19 cellular contexts compared by ENCODE assay signal in genomic region chr15:101438482-101439284, GRCh38. TPM values are rescaled to one million over a fixed set of nuclear protein-coding genes. Genes with fewer than 3 reads are reported as not detected.
DNase-seq lines count a peak whose midpoint lies in the region; ATAC-seq, FAIRE-seq and TF ChIP-seq lines count a peak whose summit lies in the region.
"Had no signal": no experiment of that assay in that cellular context is flagged by ENCODE, and none has a peak within 500 bp of the region (broad histone marks: within the 10 kb centered on the region; RNA-seq: fewer than 3 reads in every experiment).

No MANE protein-coding gene starts in this region.

- H3K4me2 ChIP-seq in A549 = peak overlapping the region; percentile 71
- H3K4me2 ChIP-seq in H9 (ENCODE audit: insufficient read depth, insufficient read length, low read length) = no peak overlapping the region

- no peak overlapping the region for H2BK12ac ChIP-seq in H9 (ENCODE audit: insufficient read length, low read depth, low read length)

- H3K4me3 Mint-ChIP-seq in osteocyte (ENCODE audit: unreplicated experiment) (no peak overlapping the region), H9 (no peak overlapping the region)
- no peak overlapping the region for H3K4me3 Mint-ChIP-seq in activated T-cell treated with anti-CD3 and anti-CD28 coated beads, Interleukin-2, amount 50 U/mL, for 24 hours
- H3K4me3 Mint-ChIP-seq: naive thymus-derived CD8-positive, alpha-beta T cell; stimulated activated naive CD8-positive, alpha-beta T cell treated with anti-CD3 and anti-CD28 coated beads, Interleukin-15, Interleukin-2, amounts not matched to agents 100 ng/mL and 50 ng/mL, for 24 hours had no signal

- intact Hi-C loops in left ventricle myocardium inferior (cut with micrococcal nuclease) = no loop called here

- no peaks in the 10 kb centered on the region for H3K79me2 ChIP-seq in H9 (ENCODE audit: insufficient read depth, low read length)

- no peak for FAIRE-seq in A549 (lab: Jason Lieb, UNC)
- FAIRE-seq: colon, endothelial cell of umbilical vein, HTR-8/SVneo had no signal

- H3K36me3 ChIP-seq in RWPE2 (ENCODE audit: low read depth) = no peaks in the 10 kb centered on the region
- peaks cover 11% of the 10 kb centered on the region for H3K36me3 ChIP-seq in left ventricle myocardium inferior
- H3K36me3 ChIP-seq: WERI-Rb-1 had no signal

- H4K91ac ChIP-seq in H9 (ENCODE audit: insufficient read length, low read depth, low read length) = no peak overlapping the region

- no peaks in the 10 kb centered on the region for H3K36me3 Mint-ChIP-seq in osteocyte (ENCODE audit: unreplicated experiment)
- no peaks in the 10 kb centered on the region; a peak in 1 of 7 replicates for H3K36me3 Mint-ChIP-seq in H9 (ENCODE audit: insufficient read depth in 1 of 3, low read depth in 3 of 3)
- H3K36me3 Mint-ChIP-seq in activated T-cell treated with anti-CD3 and anti-CD28 coated beads, Interleukin-2, amount 50 U/mL, for 24 hours (ENCODE audit: low read depth) = no peaks in the 10 kb centered on the region

- no peak for TF ChIP-seq POLR2A in A549 (IDR thresholded peaks at IDR 0.05; ENCODE audit: low read length)

- H4K20me1 ChIP-seq in H9 (ENCODE audit: control insufficient read depth, insufficient read depth, insufficient read length) = no peaks in the 10 kb centered on the region

- CTCF ChIA-PET in A549 (lab: Yijun Ruan, JAX) = interaction anchor here (1.0 to 2.6 kb wide), 7 partner anchors 12 to 202 kb away, joined by 3 to 14 read pairs (median 4); no protein-coding TSS in a partner anchor

- H3K4me1 Mint-ChIP-seq in osteocyte (ENCODE audit: unreplicated experiment) (no peaks in the 10 kb centered on the region), H9 (peaks cover 21 to 44% of the 10 kb centered on the region in 2 experiments)
- peaks cover 4% of the 10 kb centered on the region for H3K4me1 Mint-ChIP-seq in activated T-cell treated with anti-CD3 and anti-CD28 coated beads, Interleukin-2, amount 50 U/mL, for 24 hours (ENCODE audit: low read depth)

- ATAC-seq in A549 (peak in 1 of 2 experiments; percentile 27; a peak in 3 of 6 replicates), RWPE2 (ENCODE audit: low read depth) (no peak)
- ATAC-seq: naive thymus-derived CD8-positive, alpha-beta T cell had no signal

- TF ChIP-seq EP300 in A549 (IDR thresholded peaks at IDR 0.05) = no peak

- H3K27ac ChIP-seq in A549 (peak overlapping the region; percentile 58 to 79), RWPE2 (ENCODE audit: poor library complexity, severe bottlenecking) (no peak overlapping the region), left ventricle myocardium inferior (replicated peaks) (peak overlapping the region; percentile 79), H9 (ENCODE audit: insufficient read length, low read depth, low read length) (no peak overlapping the region)
- H3K27ac ChIP-seq: WERI-Rb-1 had no signal

- H3K27ac Mint-ChIP-seq in osteocyte (ENCODE audit: unreplicated experiment) (no peak overlapping the region), H9 (no peak overlapping the region; a peak in 1 of 7 replicates)
- no peak overlapping the region for H3K27ac Mint-ChIP-seq in activated T-cell treated with anti-CD3 and anti-CD28 coated beads, Interleukin-2, amount 50 U/mL, for 24 hours
- H3K27ac Mint-ChIP-seq: naive thymus-derived CD8-positive, alpha-beta T cell; stimulated activated naive CD8-positive, alpha-beta T cell treated with anti-CD3 and anti-CD28 coated beads, Interleukin-15, Interleukin-2, amounts not matched to agents 100 ng/mL and 50 ng/mL, for 24 hours had no signal

- no peak overlapping the region for H4K8ac ChIP-seq in H9 (replicated peaks; ENCODE audit: insufficient read length, low read depth, low read length)

- H3K4me1 ChIP-seq in A549 = peaks cover 48% of the 10 kb centered on the region
- peaks cover 9% of the 10 kb centered on the region for H3K4me1 ChIP-seq in RWPE2 (ENCODE audit: insufficient read depth, poor library complexity, severe bottlenecking)
- peaks cover 37% of the 10 kb centered on the region for H3K4me1 ChIP-seq in left ventricle myocardium inferior
- peaks cover 3% of the 10 kb centered on the region; the same call in 1 of the 2 replicates for H3K4me1 ChIP-seq in H9 (ENCODE audit: insufficient read depth, low read length)

- POLR2A ChIA-PET in A549 (lab: Yijun Ruan, JAX) = no interaction called here

- H3K9me3 ChIP-seq in A549 (no peaks in the 10 kb centered on the region), RWPE2 (ENCODE audit: severe bottlenecking) (no peaks in the 10 kb centered on the region), left ventricle myocardium inferior (replicated peaks) (no peaks in the 10 kb centered on the region), H9 (ENCODE audit: control insufficient read depth, low read depth, low read length) (no peaks in the 10 kb centered on the region)
- H3K9me3 ChIP-seq: gastrocnemius medialis had no signal

- H3K9ac ChIP-seq in H9 (ENCODE audit: extremely low read depth, insufficient read length, low read length) = no peak overlapping the region

- H3K9me3 Mint-ChIP-seq in osteocyte (ENCODE audit: unreplicated experiment) (no peaks in the 10 kb centered on the region), H9 (no peaks in the 10 kb centered on the region; a peak in 1 of 5 replicates)
- no peaks in the 10 kb centered on the region for H3K9me3 Mint-ChIP-seq in activated T-cell treated with anti-CD3 and anti-CD28 coated beads, Interleukin-2, amount 50 U/mL, for 24 hours
- H3K9me3 Mint-ChIP-seq: naive thymus-derived CD8-positive, alpha-beta T cell; stimulated activated naive CD8-positive, alpha-beta T cell treated with anti-CD3 and anti-CD28 coated beads, Interleukin-15, Interleukin-2, amounts not matched to agents 100 ng/mL and 50 ng/mL, for 24 hours had no signal

- 90% methylated on average over 21 of the region's 21 CpGs for WGBS in A549 (ENCODE audit: missing lambda C conversion rate)
- WGBS in H9 (ENCODE audit: extremely low coverage, insufficient read length, low lambda C conversion rate) = no CpG with 5 or more reads among the region's 21 CpGs

- no peak overlapping the region for H2AK5ac ChIP-seq in H9 (ENCODE audit: insufficient read length, low read length)

- H4K5ac ChIP-seq in H9 (ENCODE audit: insufficient read length, low read depth, low read length) = no peak overlapping the region

- no peak overlapping the region for H2BK15ac ChIP-seq in H9 (ENCODE audit: low read depth, low read length)

- TF ChIP-seq CTCF in A549 (IDR thresholded peaks at IDR 0.05) (no peak), RWPE2 (IDR thresholded peaks at IDR 0.05; ENCODE audit: poor library complexity, severe bottlenecking) (no peak), left ventricle myocardium inferior (IDR thresholded peaks at IDR 0.05; ENCODE audit: borderline replicate concordance) (no peak), osteocyte (IDR thresholded peaks at IDR 0.05) (no peak), H9 (conservative IDR thresholded peaks at IDR 0.05) (no peak)

- DNase-seq in A549 (ENCODE audit: low read depth in 1 of 2, low spot score in 1 of 2) (no peak), RWPE2 (ENCODE audit: low spot score) (peak; percentile 70), left ventricle myocardium inferior (no peak), osteocyte (ENCODE audit: extremely low spot score, unreplicated experiment) (peak; percentile 76), NCI-H226 (no peak), H9 (no peak)
- DNase-seq in stimulated activated CD4-positive, alpha-beta T cell treated with anti-CD3 and anti-CD28 coated beads, Interleukin-1b, Interleukin-23, amount 100 ng/mL, for 48 hours = no peak
- DNase-seq in activated T-cell treated with anti-CD3 and anti-CD28 coated beads, Interleukin-2, amount 50 U/mL, for 24 hours = no peak
- DNase-seq: activated gamma-delta T cell treated with Interleukin-2 at 50 U/mL for 16 hours, anterior cingulate cortex, mammary epithelial cell, SHP77, WERI-Rb-1 had no signal

- no peak overlapping the region for H2BK20ac ChIP-seq in H9 (ENCODE audit: low read depth, low read length, poor library complexity, severe bottlenecking)

- no peak overlapping the region for H3T11ph ChIP-seq in H9 (ENCODE audit: low read length)

- H3K27me3 Mint-ChIP-seq in osteocyte (ENCODE audit: unreplicated experiment) = peaks cover 11% of the 10 kb centered on the region
- H3K27me3 Mint-ChIP-seq in H9 (ENCODE audit: low read depth) = peaks cover 22% of the 10 kb centered on the region
- peaks cover 4% of the 10 kb centered on the region for H3K27me3 Mint-ChIP-seq in activated T-cell treated with anti-CD3 and anti-CD28 coated beads, Interleukin-2, amount 50 U/mL, for 24 hours

- no peak overlapping the region for H3K4me3 ChIP-seq in A549
- no peak overlapping the region for H3K4me3 ChIP-seq in RWPE2 (ENCODE audit: severe bottlenecking)
- no peak overlapping the region for H3K4me3 ChIP-seq in left ventricle myocardium inferior

- H3K27me3 ChIP-seq in RWPE2 (ENCODE audit: insufficient read depth, poor library complexity, severe bottlenecking) = no peaks in the 10 kb centered on the region
- no peaks in the 10 kb centered on the region for H3K27me3 ChIP-seq in left ventricle myocardium inferior (ENCODE audit: low read depth)
- no peaks in the 10 kb centered on the region for H3K27me3 ChIP-seq in H9 (ENCODE audit: insufficient read depth, low read length)
- H3K27me3 ChIP-seq: gastrocnemius medialis had no signal

- no peak overlapping the region for H3K4ac ChIP-seq in H9 (ENCODE audit: low read depth, low read length)

- no peak overlapping the region for H2AFZ ChIP-seq in H9 (ENCODE audit: low read length)

- no peak overlapping the region for H3K18ac ChIP-seq in H9 (ENCODE audit: insufficient read length, low read depth, low read length)

- H3K79me1 ChIP-seq in H9 (ENCODE audit: insufficient read depth, low read depth, low read length, poor library complexity, severe bottlenecking) = no peaks in the 10 kb centered on the region

- no peak overlapping the region for H3K23ac ChIP-seq in H9 (ENCODE audit: insufficient read length, low read depth, low read length)

- H2BK120ac ChIP-seq in H9 (ENCODE audit: low read depth, low read length, poor library complexity, severe bottlenecking) = no peak overlapping the region

- no peak overlapping the region for H3K56ac ChIP-seq in H9 (ENCODE audit: insufficient read length, low read depth, low read length)

- TF ChIP-seq RAD21 in A549 (conservative IDR thresholded peaks at IDR 0.05 in 1 of 2, IDR thresholded peaks at IDR 0.05 in 1 of 2) = no peak

- no peak overlapping the region for H2BK5ac ChIP-seq in H9 (ENCODE audit: insufficient read length, low read length)

- H3K14ac ChIP-seq in H9 (ENCODE audit: insufficient read depth, low read length) = no peak overlapping the region; the same call in 1 of the 2 replicates

- H3K23me2 ChIP-seq in H9 (ENCODE audit: insufficient read length, low read depth, low read length, poor library complexity, severe bottlenecking) = no peaks in the 10 kb centered on the region

TF ChIP-seq in A549, 52 proteins besides CTCF, POLR2A, EP300 and RAD21:
- TF ChIP-seq HEYL (CRISPR knock-in tag; IDR thresholded peaks at IDR 0.05) = no peak

RNA-seq across cellular contexts. Expression of gene PCSK6, which starts 50.8 kb away (rescaled TPM):
- 15.2 and 20.1 TPM in 2 replicates for polyA plus RNA-seq in A549 (2011; rRNA removed)
- 12.2 and 16.7 TPM in 2 replicates for polyA plus RNA-seq in A549 (2012; cell fraction: cytosol; rRNA removed)
- 12.2 and 21.3 TPM in 2 replicates for polyA plus RNA-seq in A549 (2012; cell fraction: nucleus; rRNA removed)
- polyA plus RNA-seq in A549 (2017; fragmentation: RNase III; extraction: RNeasy Plus Mini Kit Qiagen cat#74134 plus additional on column Dnase treatment) = 10.0 to 11.1 TPM (median 10.8 TPM) in 3 replicates
- polyA minus RNA-seq in A549 (2011; rRNA and poly(A)+ RNA removed) = 32.2 and 37.3 TPM in 2 replicates
- 28.6 TPM for total RNA-seq in left ventricle myocardium inferior
- total RNA-seq in osteocyte = 0.43 and 0.55 TPM in 2 replicates
- 3.4 and 4.0 TPM in 2 replicates for total RNA-seq in H9 (2021)

Comparison
In these comparisons a context has a peak if more than half of its experiments do, and no peak if none do; other contexts are left out.
1. DNase-seq: peak in RWPE2 (single experiment) and osteocyte (single experiment); none in A549 (0 of 2), left ventricle myocardium inferior (single experiment), stimulated activated CD4-positive, alpha-beta T cell treated with anti-CD3 and anti-CD28 coated beads, Interleukin-1b, Interleukin-23, amount 100 ng/mL, for 48 hours (single experiment), NCI-H226 (single experiment), H9 (single experiment) and activated T-cell treated with anti-CD3 and anti-CD28 coated beads, Interleukin-2, amount 50 U/mL, for 24 hours (single experiment).
2. H3K27ac ChIP-seq: peak in A549 (2 of 2) and left ventricle myocardium inferior (single experiment); none in RWPE2 (single experiment) and H9 (single experiment).